8 cellular contexts compared by ENCODE assay signal in the genomic region with DNA sequence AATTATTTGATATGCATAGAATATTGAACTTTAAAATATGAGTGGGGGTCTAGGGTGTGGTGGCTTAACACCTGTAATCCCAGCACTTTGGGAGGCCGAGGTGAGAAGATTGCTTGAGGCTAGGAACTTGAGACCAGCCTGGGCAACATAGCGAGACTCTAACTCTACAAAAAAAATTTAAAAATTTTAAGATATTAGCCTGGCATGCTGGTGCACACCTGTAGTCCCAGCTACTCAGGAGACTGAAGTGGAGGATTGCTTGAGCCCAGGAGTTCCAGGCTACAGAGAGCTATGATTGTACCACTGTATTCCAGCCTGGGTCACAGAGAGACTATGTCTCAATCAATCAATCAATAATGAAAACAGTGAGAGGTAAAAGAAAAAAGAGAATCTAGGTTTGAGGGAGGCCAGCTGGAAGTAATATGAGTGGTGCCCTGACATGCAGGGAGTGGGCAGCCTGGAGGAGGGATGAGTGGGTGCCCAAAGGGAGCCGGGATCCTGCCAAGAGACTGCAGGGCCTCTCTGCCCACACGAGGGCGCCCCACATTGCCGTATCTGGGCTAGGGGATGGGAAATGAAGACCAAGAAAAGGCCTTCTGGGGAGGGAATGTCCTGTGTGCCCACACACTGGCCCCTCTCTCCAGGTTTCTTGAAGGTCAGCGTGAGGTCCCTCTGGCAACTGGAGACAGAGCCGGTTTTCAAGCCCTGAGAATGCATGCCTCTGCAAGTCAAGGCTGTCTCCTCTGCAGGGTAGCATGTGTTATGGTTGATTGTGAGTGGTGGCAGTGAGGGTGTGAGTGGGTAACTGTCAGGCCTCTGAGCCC.
DNase-seq lines count a peak whose midpoint lies in the region; ATAC-seq and TF ChIP-seq lines count a peak whose summit lies in the region.

No MANE protein-coding gene starts in this region.

- H3K27ac ChIP-seq in gastroesophageal sphincter (no peak overlapping the region), ovary (no peak overlapping the region), tibial artery (no peak overlapping the region)

- H3K27me3 ChIP-seq in gastroesophageal sphincter, result peaks cover 8% of the 10 kb centered on the region
- H3K27me3 ChIP-seq in ovary, result no peaks in the 10 kb centered on the region
- H3K27me3 ChIP-seq in tibial artery, result no peaks in the 10 kb centered on the region

- H3K36me3 ChIP-seq in gastroesophageal sphincter, result no peaks in the 10 kb centered on the region
- no peaks in the 10 kb centered on the region for H3K36me3 ChIP-seq in ovary
- no peaks in the 10 kb centered on the region for H3K36me3 ChIP-seq in tibial artery

- intact Hi-C loops in ovary (cut with DNase I), result no loop called here
- intact Hi-C loops in tibial artery (cut with DNase I; ENCODE audit: low total_unique reads), result loop anchor here (2.0 kb wide), 1 partner anchor 236 kb away; no protein-coding TSS in a partner anchor

- TF ChIP-seq CTCF in gastroesophageal sphincter (IDR thresholded peaks at IDR 0.05) (peak; percentile 15 to 71 (median 47)), ovary (IDR thresholded peaks at IDR 0.05) (peak; percentile 7 to 33 (median 30)), tibial artery (IDR thresholded peaks at IDR 0.05) (peak; percentile 60)

- ATAC-seq in gastroesophageal sphincter, result peak; percentile 36

- no peak overlapping the region for H3K4me3 ChIP-seq in gastroesophageal sphincter
- H3K4me3 ChIP-seq in ovary, result no peak overlapping the region
- H3K4me3 ChIP-seq in tibial artery, result no peak overlapping the region

- no peak for TF ChIP-seq POLR2A in gastroesophageal sphincter (IDR thresholded peaks at IDR 0.05)
- no peak for TF ChIP-seq POLR2A in ovary (IDR thresholded peaks at IDR 0.05)

- H3K9me3 ChIP-seq in gastroesophageal sphincter, result no peaks in the 10 kb centered on the region
- H3K9me3 ChIP-seq in ovary, result no peaks in the 10 kb centered on the region
- H3K9me3 ChIP-seq in tibial artery, result no peaks in the 10 kb centered on the region

- TF ChIP-seq EP300 in gastroesophageal sphincter (IDR thresholded peaks at IDR 0.05) (no peak), ovary (IDR thresholded peaks at IDR 0.05) (no peak)

- in situ Hi-C loops in KBM-7 (cut with MboI; ENCODE audit: low pct_unique_long_range_greater_than_20kb, low sequenced_read_pairs), result loop anchor here (10.0 kb wide), 1 partner anchor 74 kb away; no protein-coding TSS in a partner anchor

- H3K4me1 ChIP-seq in gastroesophageal sphincter (no peaks in the 10 kb centered on the region), ovary (ENCODE audit: insufficient read depth) (no peaks in the 10 kb centered on the region), tibial artery (no peaks in the 10 kb centered on the region)

- WGBS in gastroesophageal sphincter (ENCODE audit: low coverage in 1 of 2), 2 donors, result 26 to 30% methylated on average over 6 to 7 of the region's 8 CpGs
- WGBS in ovary, 3 donors, result 25 to 26% (median 26%) methylated on average over 8 of the region's 8 CpGs

- DNase-seq in NCI-H446 (lab: John Stamatoyannopoulos, UW), result peak; percentile 60 to 80
- DNase-seq in NCI-H446 treated with DMSO at 0.1 percent for 48 hours (lab: John Stamatoyannopoulos, UW), result no peak
- DNase-seq in KBM-7, result peak; percentile 78
- DNase-seq in SHP77 (lab: John Stamatoyannopoulos, UW), result peak; percentile 41 to 63
- DNase-seq in activated effector memory CD4-positive, alpha-beta T cell treated with anti-CD3 and anti-CD28 coated beads, Interleukin-2, amount 50 U/mL, for 16 hours, result peak; percentile 85
- DNase-seq in ovary, result peak; percentile 40 to 79 (median 55)
- DNase-seq in tibial artery, result peak in 1 of 2 donors; percentile 64
